In genomic region chr1:154442006-154442740, GRCh38 we compare ENCODE assay signal across 8 cellular contexts. TPM values are rescaled to one million over a fixed set of nuclear protein-coding genes. Genes with fewer than 3 reads are reported as not detected.
A peak's percentile ranks its signal among the peaks of the same experiment; 100 is the strongest.
DNase-seq lines count a peak whose midpoint lies in the region; ATAC-seq and TF ChIP-seq lines count a peak whose summit lies in the region.

No MANE protein-coding gene starts in this region.

- H3K27me3 Mint-ChIP-seq in endodermal cell (ENCODE audit: insufficient read depth) (peaks cover 71% of the 10 kb centered on the region), osteocyte (ENCODE audit: unreplicated experiment) (no peaks in the 10 kb centered on the region)

- H3K27ac Mint-ChIP-seq in endodermal cell (peak overlapping the region; percentile 32), osteocyte (ENCODE audit: unreplicated experiment) (peak overlapping the region; percentile 92)

- no peaks in the 10 kb centered on the region for H3K9me3 ChIP-seq in endodermal cell (ENCODE audit: control insufficient read depth, low read length)

- H3K9me3 Mint-ChIP-seq in endodermal cell (no peaks in the 10 kb centered on the region), osteocyte (ENCODE audit: unreplicated experiment) (no peaks in the 10 kb centered on the region)

- no peak overlapping the region for H3K27ac ChIP-seq in endodermal cell (ENCODE audit: low read depth, low read length)

- TF ChIP-seq CTCF in NB4 (IDR thresholded peaks at IDR 0.05; ENCODE audit: low read depth, low read length) (peak; percentile 51), endodermal cell (conservative IDR thresholded peaks at IDR 0.05) (peak; percentile 78), osteocyte (IDR thresholded peaks at IDR 0.05) (peak; percentile 44)

- H3K4me3 Mint-ChIP-seq in endodermal cell (no peak overlapping the region), osteocyte (ENCODE audit: unreplicated experiment) (peak overlapping the region; percentile 11)

- 78 to 80% methylated on average over 9 to 13 of the region's 13 CpGs for WGBS in endodermal cell (ENCODE audit: insufficient coverage in 1 of 2, insufficient read length in 1 of 2), 2 experiments

- H3K36me3 Mint-ChIP-seq in endodermal cell (ENCODE audit: low read depth) (no peaks in the 10 kb centered on the region), osteocyte (ENCODE audit: unreplicated experiment) (peaks cover 9% of the 10 kb centered on the region)

- H3K4me1 ChIP-seq in endodermal cell (ENCODE audit: control insufficient read depth, insufficient read depth, low read length): no peaks in the 10 kb centered on the region

- H3K4me1 Mint-ChIP-seq in endodermal cell: peaks cover 5% of the 10 kb centered on the region
- peaks cover 57% of the 10 kb centered on the region for H3K4me1 Mint-ChIP-seq in osteocyte (ENCODE audit: unreplicated experiment)

- no peak for ATAC-seq in HG03457 (IDR thresholded peaks at IDR 0.05; ENCODE audit: unreplicated experiment)
- ATAC-seq in HG03432 (IDR thresholded peaks at IDR 0.05; ENCODE audit: unreplicated experiment): no peak

- H3K4me3 ChIP-seq in NB4 (ENCODE audit: low read depth, low read length): no peak overlapping the region
- H3K4me3 ChIP-seq in endodermal cell (ENCODE audit: low read length): no peak overlapping the region

- peaks cover 61% of the 10 kb centered on the region for H3K27me3 ChIP-seq in endodermal cell (ENCODE audit: control insufficient read depth, insufficient read depth, low read length, poor library complexity, severe bottlenecking)

- TF ChIP-seq POLR2A in NB4 (IDR thresholded peaks at IDR 0.05; ENCODE audit: extremely low read depth, insufficient read length): no peak

- H3K36me3 ChIP-seq in endodermal cell (ENCODE audit: control insufficient read depth, insufficient read depth, low read length): no peaks in the 10 kb centered on the region

- DNase-seq in Daoy (ENCODE audit: low read depth) (peak; percentile 80), NB4 (ENCODE audit: low read depth) (no peak), endodermal cell (peak; percentile 65), osteocyte (ENCODE audit: extremely low spot score, unreplicated experiment) (no peak), OCI-M2 (lab: John Stamatoyannopoulos, UW; ENCODE audit: unreplicated experiment) (no peak), amniotic stem cell (lab: John Stamatoyannopoulos, UW) (no peak)

- no peak overlapping the region for H3K9ac ChIP-seq in endodermal cell (ENCODE audit: extremely low read depth, low read length, poor library complexity, severe bottlenecking)

RNA-seq across cellular contexts. Expression of gene IL6R, which starts 37.0 kb away (rescaled TPM):
- total RNA-seq in Daoy (2014; rRNA removed; shearing (Covaris generic)): 0.80 and 6.4 TPM in 2 replicates
- total RNA-seq in endodermal cell: 1 to 10 TPM in 1 of 2 donors, under 1 TPM in 1; 0.77 to 1.0 TPM
- polyA plus RNA-seq in endodermal cell (2013, experiment 1 of 2): 0.50 TPM
- polyA plus RNA-seq in endodermal cell (2013, experiment 2 of 2): 0.25 TPM
- total RNA-seq in osteocyte: 10.4 and 12.4 TPM in 2 replicates

RNA-seq across cellular contexts. Expression of gene TDRD10, which starts 59.8 kb away (rescaled TPM):
- not detected in 2 replicates for total RNA-seq in Daoy (2014; rRNA removed; shearing (Covaris generic))
- total RNA-seq in endodermal cell (not detected), osteocyte (not detected in 2 replicates)
- polyA plus RNA-seq in endodermal cell (2013, experiment 1 of 2): not detected
- polyA plus RNA-seq in endodermal cell (2013, experiment 2 of 2): not detected

Comparison
In these comparisons a context has a peak if more than half of its experiments do, and no peak if none do; other contexts are left out.
1. DNase-seq: peak in Daoy (single experiment) and endodermal cell (single experiment); none in NB4 (single experiment), osteocyte (single experiment), OCI-M2 (single experiment) and amniotic stem cell (single experiment).
2. Peak in every context shown above with its lines, with median percentiles within 50 percentile points of each other: CTCF ChIP-seq.